Comparison of ENCODE assay signal across 11 cellular contexts in genomic region chr2:27353762-27354596, GRCh38. TPM values are rescaled to one million over a fixed set of nuclear protein-coding genes. Genes with fewer than 3 reads are reported as not detected.
A peak's percentile ranks its signal among the peaks of the same experiment; 100 is the strongest.
DNase-seq lines count a peak whose midpoint lies in the region; ATAC-seq, FAIRE-seq and TF ChIP-seq lines count a peak whose summit lies in the region.
"Had no signal": no experiment of that assay in that cellular context is flagged by ENCODE, and none has a peak within 500 bp of the region (broad histone marks: within the 10 kb centered on the region; RNA-seq: fewer than 3 reads in every experiment).

No MANE protein-coding gene starts in this region.

- H3K4me1 ChIP-seq in GM12878 (ENCODE audit: control insufficient read depth, insufficient read depth, low read length): no peaks in the 10 kb centered on the region; the same call in 1 of the 2 replicates

- peaks cover 49% of the 10 kb centered on the region for H3K4me1 Mint-ChIP-seq in neural crest cell

- H3K27me3 Mint-ChIP-seq in neural crest cell (ENCODE audit: low read depth): no peaks in the 10 kb centered on the region

- H4K20me1 ChIP-seq in GM12878 (ENCODE audit: control insufficient read depth, insufficient read depth): no peaks in the 10 kb centered on the region

- H3K4me3 Mint-ChIP-seq in neural crest cell: peak overlapping the region; percentile 87

- CTCF ChIA-PET in GM12878 (lab: Yijun Ruan, JAX): interaction anchor here (0.6 to 3.3 kb wide), 8 partner anchors 9 to 329 kb away, joined by 3 to 7 read pairs (median 6); no protein-coding TSS in a partner anchor

- POLR2A ChIA-PET in GM12878 (lab: Charles Lee): interaction anchor here (0.7 to 1.7 kb wide), 6 partner anchors 11 to 273 kb away, joined by 3 to 5 read pairs (median 4); partner anchors contain the start of genes EIF2B4 and SNX17

- peaks cover 2% of the 10 kb centered on the region for H3K9me3 Mint-ChIP-seq in neural crest cell

- H3K79me2 ChIP-seq in GM12878 (ENCODE audit: control insufficient read depth, insufficient read depth, low read length): peaks cover 72% of the 10 kb centered on the region

- TF ChIP-seq POLR2A in GM12878 (IDR thresholded peaks at IDR 0.05; ENCODE audit: low read depth, low read length): no peak

- no peak for TF ChIP-seq RAD21 in GM12878 (IDR thresholded peaks at IDR 0.05; ENCODE audit: insufficient read depth, low read depth, low read length)

- H3K27me3 ChIP-seq in GM12878 (replicated peaks in 1 of 2; ENCODE audit: control insufficient read depth in 2 of 2, insufficient read depth in 2 of 2, low read length in 1 of 2) (no peaks in the 10 kb centered on the region), dorsolateral prefrontal cortex (no peaks in the 10 kb centered on the region)

- H3K4me2 ChIP-seq in GM12878 (ENCODE audit: control insufficient read depth, insufficient read depth): peak overlapping the region; percentile 34; the same call in 1 of the 2 replicates

- in situ Hi-C loops in GM12878 (cut with MboI): no loop called here

- RAD21 ChIA-PET in GM12878 (lab: Charles Lee; ENCODE audit: unreplicated experiment): interaction anchor here (0.7 kb wide), 3 partner anchors 75 to 93 kb away, joined by 3 to 4 read pairs (median 3); partner anchors contain the start of gene NRBP1

- no TSS peak for BruUV-seq in GM12878 (replicated peaks; lab: Mats Ljungman, UMichigan)

- ATAC-seq in GM12878: no peak
- ATAC-seq in GM18909 (IDR thresholded peaks at IDR 0.05; ENCODE audit: poor library complexity, unreplicated experiment): no peak

- H3K9me3 ChIP-seq in GM12878 (replicated peaks; ENCODE audit: control insufficient read depth, insufficient read depth, low read length): no peaks in the 10 kb centered on the region

- peak; percentile 48 for DNase-seq in GF-D8 (lab: John Stamatoyannopoulos, UW)
- peak; percentile 38 for DNase-seq in M059J (ENCODE audit: low read depth)
- DNase-seq in GM12878 (ENCODE audit: low read depth, low spot score): no peak
- DNase-seq in neural crest cell (ENCODE audit: low read depth, low spot score): no peak
- no peak for DNase-seq in NCI-H446 treated with DMSO at 0.1 percent for 48 hours (lab: John Stamatoyannopoulos, UW)
- no peak for DNase-seq in caudate nucleus (lab: John Stamatoyannopoulos, UW)
- no peak for DNase-seq in dorsolateral prefrontal cortex
- DNase-seq: midbrain had no signal

- H3K4me3 ChIP-seq in GM12878 (no peak overlapping the region; the same call in 1 of the 2 replicates), dorsolateral prefrontal cortex (no peak overlapping the region)

- no peaks in the 10 kb centered on the region; a peak in 1 of 4 replicates for H3K36me3 ChIP-seq in GM12878 (ENCODE audit: control insufficient read depth in 2 of 2, insufficient read depth in 2 of 2, low read length in 1 of 2)

- no peak overlapping the region for H2AFZ ChIP-seq in GM12878 (ENCODE audit: control insufficient read depth, low read depth, low read length)

- intact Hi-C loops in GM12878 (cut with micrococcal nuclease; ENCODE audit: unreplicated experiment) (loop anchor here (10.0 kb wide), 1 partner anchor 139 kb away; the partner anchor contains the start of genes ATRAID, CAD and SLC5A6), dorsolateral prefrontal cortex (cut with DNase I) (loop anchor here in 1 of 2 donors (10.0 kb wide), 1 partner anchor 139 kb away; the partner anchor contains the start of genes ATRAID, CAD and SLC5A6)

- H3K9ac ChIP-seq in GM12878 (ENCODE audit: control insufficient read depth, insufficient read depth, low read length): no peak overlapping the region

- 92% methylated on average over 7 of the region's 7 CpGs for whole genome bisulfite sequencing in GM12878 (ENCODE audit: insufficient coverage, insufficient replicate concordance, low lambda C conversion rate, missing lambda C conversion rate)

- H3K27ac Mint-ChIP-seq in neural crest cell (ENCODE audit: unreplicated experiment): no peak overlapping the region

- peaks cover 11% of the 10 kb centered on the region for H3K36me3 Mint-ChIP-seq in neural crest cell (ENCODE audit: low read depth)

- H3K27ac ChIP-seq in GM12878 (ENCODE audit: control insufficient read depth, insufficient read depth): no peak overlapping the region
- H3K27ac ChIP-seq in caudate nucleus (ENCODE audit: low read depth, low read length): no peak overlapping the region
- H3K27ac ChIP-seq in dorsolateral prefrontal cortex: no peak overlapping the region

- SMC1A ChIA-PET in GM12878 (lab: Charles Lee; ENCODE audit: uncharacterized antibody, unreplicated experiment): interaction anchor here (0.7 to 2.6 kb wide), 4 partner anchors 11 to 18 kb away, joined by 3 to 9 read pairs (median 3); partner anchors contain the start of gene EIF2B4

- TF ChIP-seq EP300 in GM12878 (IDR thresholded peaks at IDR 0.05; ENCODE audit: borderline replicate concordance in 1 of 2, control insufficient read depth in 1 of 2, low read depth in 2 of 2, low read length in 2 of 2): no peak

- TF ChIP-seq CTCF in GM12878 (IDR thresholded peaks at IDR 0.05 in 2 of 3, conservative IDR thresholded peaks at IDR 0.05 in 1 of 3; ENCODE audit: control insufficient read depth in 2 of 3, extremely low read depth in 1 of 3, insufficient read depth in 1 of 3, low read depth in 3 of 3, low read length in 3 of 3): no peak
- TF ChIP-seq CTCF in neural crest cell (conservative IDR thresholded peaks at IDR 0.05): no peak
- no peak for TF ChIP-seq CTCF in dorsolateral prefrontal cortex (IDR thresholded peaks at IDR 0.05 in 54 of 56, conservative IDR thresholded peaks at IDR 0.05 in 2 of 56; ENCODE audit: low read depth in 1 of 56, partially characterized antibody in 56 of 56)

- no peak for FAIRE-seq in GM12878 (lab: Jason Lieb, UNC)
- FAIRE-seq: endometrium, GM12891 had no signal

RNA-seq across cellular contexts. Expression of gene GTF3C2, which starts 2.6 kb away (rescaled TPM):
- total RNA-seq in M059J (2014; rRNA removed; shearing (Covaris generic)): 32.3 and 34.0 TPM in 2 replicates
- total RNA-seq in GM12878 (2013; cell fraction: nucleolus; rRNA removed): 95.9 and 119 TPM in 2 replicates
- 75.7 and 79.5 TPM in 2 replicates for total RNA-seq in GM12878 (2014; rRNA removed)
- 62.4 and 65.4 TPM in 2 replicates for total RNA-seq in GM12878 (2014; rRNA removed; fragmentation: Illumina TruSeq; extraction: Trizol)
- total RNA-seq in GM12878 (2021): 91.7 and 95.2 TPM in 2 replicates
- 34.8 TPM for polyA plus RNA-seq in GM12878 (2011; ENCODE audit: low read depth)
- polyA plus RNA-seq in GM12878 (2011; rRNA removed): 86.0 and 105 TPM in 2 replicates
- polyA plus RNA-seq in GM12878 (2011; cell fraction: cytosol; rRNA removed): 81.6 and 97.8 TPM in 2 replicates
- 129 and 141 TPM in 2 replicates for polyA plus RNA-seq in GM12878 (2011; cell fraction: nucleus; rRNA removed)
- polyA plus RNA-seq in GM12878 (2012): 58.4 and 67.2 TPM in 2 replicates
- polyA plus RNA-seq in GM12878 (2014; fragmentation: Illumina TruSeq; extraction: Trizol): 80.9 and 85.8 TPM in 2 replicates
- polyA plus RNA-seq in GM12878 (2014; fragmentation: Nextera tagmentation; extraction: Ambion mirVana): 10 to 100 TPM; 45.9 to 59.0 TPM
- polyA plus RNA-seq in GM12878 (2014; rRNA removed): 64.3 and 69.3 TPM in 2 replicates
- 10 to 100 TPM; 84.9 to 98.7 TPM for polyA plus RNA-seq in GM12878 (2016; fragmentation: Nextera tagmentation; extraction: Ambion mirVana)
- polyA minus RNA-seq in GM12878 (2011; rRNA and poly(A)+ RNA removed): 69.6 and 92.2 TPM in 2 replicates
- polyA minus RNA-seq in GM12878 (2011; cell fraction: cytosol; rRNA and poly(A)+ RNA removed): 28.4 and 31.3 TPM in 2 replicates
- 38.9 and 52.0 TPM in 2 replicates for polyA minus RNA-seq in GM12878 (2011; cell fraction: nucleus; rRNA and poly(A)+ RNA removed)
- total RNA-seq in neural crest cell: 109 and 114 TPM in 2 replicates
- 10 to 100 TPM; 37.3 to 76.0 (median 50.6) TPM for total RNA-seq in dorsolateral prefrontal cortex

RNA-seq across cellular contexts. Expression of gene EIF2B4, which starts 16.2 kb away (rescaled TPM):
- 24.3 and 31.1 TPM in 2 replicates for total RNA-seq in M059J (2014; rRNA removed; shearing (Covaris generic))
- 30.4 and 30.8 TPM in 2 replicates for total RNA-seq in GM12878 (2013; cell fraction: nucleolus; rRNA removed)
- total RNA-seq in GM12878 (2014; rRNA removed): 23.3 and 24.4 TPM in 2 replicates
- 16.5 and 17.0 TPM in 2 replicates for total RNA-seq in GM12878 (2014; rRNA removed; fragmentation: Illumina TruSeq; extraction: Trizol)
- 27.6 and 28.4 TPM in 2 replicates for total RNA-seq in GM12878 (2021)
- 15.5 TPM for polyA plus RNA-seq in GM12878 (2011; ENCODE audit: low read depth)
- 20.9 and 30.4 TPM in 2 replicates for polyA plus RNA-seq in GM12878 (2011; rRNA removed)
- polyA plus RNA-seq in GM12878 (2011; cell fraction: cytosol; rRNA removed): 32.3 and 32.4 TPM in 2 replicates
- 58.7 and 63.5 TPM in 2 replicates for polyA plus RNA-seq in GM12878 (2011; cell fraction: nucleus; rRNA removed)
- 25.4 and 29.3 TPM in 2 replicates for polyA plus RNA-seq in GM12878 (2012)
- 16.0 and 27.2 TPM in 2 replicates for polyA plus RNA-seq in GM12878 (2014; fragmentation: Illumina TruSeq; extraction: Trizol)
- 10 to 100 TPM; 13.4 to 27.8 TPM for polyA plus RNA-seq in GM12878 (2014; fragmentation: Nextera tagmentation; extraction: Ambion mirVana)
- 23.0 and 30.9 TPM in 2 replicates for polyA plus RNA-seq in GM12878 (2014; rRNA removed)
- 10 to 100 TPM; 53.4 to 53.9 TPM for polyA plus RNA-seq in GM12878 (2016; fragmentation: Nextera tagmentation; extraction: Ambion mirVana)
- 37.3 and 45.9 TPM in 2 replicates for polyA minus RNA-seq in GM12878 (2011; rRNA and poly(A)+ RNA removed)
- 5.6 and 8.4 TPM in 2 replicates for polyA minus RNA-seq in GM12878 (2011; cell fraction: cytosol; rRNA and poly(A)+ RNA removed)
- polyA minus RNA-seq in GM12878 (2011; cell fraction: nucleus; rRNA and poly(A)+ RNA removed): 14.5 and 23.4 TPM in 2 replicates
- total RNA-seq in neural crest cell: 72.5 TPM in 2 replicates
- total RNA-seq in dorsolateral prefrontal cortex: 10 to 100 TPM; 24.0 to 55.0 (median 38.2) TPM

RNA-seq across cellular contexts. Expression of gene SNX17, which starts 16.4 kb away (rescaled TPM):
- total RNA-seq in M059J (2014; rRNA removed; shearing (Covaris generic)): 70.4 and 88.3 TPM in 2 replicates
- 88.2 and 96.9 TPM in 2 replicates for total RNA-seq in GM12878 (2013; cell fraction: nucleolus; rRNA removed)
- 113 and 114 TPM in 2 replicates for total RNA-seq in GM12878 (2014; rRNA removed)
- 56.0 and 58.4 TPM in 2 replicates for total RNA-seq in GM12878 (2014; rRNA removed; fragmentation: Illumina TruSeq; extraction: Trizol)
- 101 and 107 TPM in 2 replicates for total RNA-seq in GM12878 (2021)
- 42.8 TPM for polyA plus RNA-seq in GM12878 (2011; ENCODE audit: low read depth)
- polyA plus RNA-seq in GM12878 (2011; rRNA removed): 61.5 and 72.9 TPM in 2 replicates
- polyA plus RNA-seq in GM12878 (2011; cell fraction: cytosol; rRNA removed): 103 and 110 TPM in 2 replicates
- 129 and 141 TPM in 2 replicates for polyA plus RNA-seq in GM12878 (2011; cell fraction: nucleus; rRNA removed)
- polyA plus RNA-seq in GM12878 (2012): 71.3 and 75.3 TPM in 2 replicates
- polyA plus RNA-seq in GM12878 (2014; fragmentation: Illumina TruSeq; extraction: Trizol): 52.5 and 62.1 TPM in 2 replicates
- polyA plus RNA-seq in GM12878 (2014; fragmentation: Nextera tagmentation; extraction: Ambion mirVana): 10 to 100 TPM in 1 of 2 experiments, 1 to 10 TPM in 1; 6.5 to 18.9 TPM
- 95.9 and 96.3 TPM in 2 replicates for polyA plus RNA-seq in GM12878 (2014; rRNA removed)
- 100 to 1,000 TPM; 114 to 116 TPM for polyA plus RNA-seq in GM12878 (2016; fragmentation: Nextera tagmentation; extraction: Ambion mirVana)
- polyA minus RNA-seq in GM12878 (2011; rRNA and poly(A)+ RNA removed): 78.3 and 96.7 TPM in 2 replicates
- 31.0 and 31.9 TPM in 2 replicates for polyA minus RNA-seq in GM12878 (2011; cell fraction: cytosol; rRNA and poly(A)+ RNA removed)
- 57.7 and 94.0 TPM in 2 replicates for polyA minus RNA-seq in GM12878 (2011; cell fraction: nucleus; rRNA and poly(A)+ RNA removed)
- 104 and 109 TPM in 2 replicates for total RNA-seq in neural crest cell
- 100 to 1,000 TPM in 9 of 120 experiments, 10 to 100 TPM in 111; 62.9 to 106 (median 87.8) TPM for total RNA-seq in dorsolateral prefrontal cortex

RNA-seq across cellular contexts. Expression of gene ZNF513, which starts 26.6 kb away (rescaled TPM):
- 3.6 and 7.6 TPM in 2 replicates for total RNA-seq in M059J (2014; rRNA removed; shearing (Covaris generic))
- 6.1 and 8.9 TPM in 2 replicates for total RNA-seq in GM12878 (2013; cell fraction: nucleolus; rRNA removed)
- total RNA-seq in GM12878 (2014; rRNA removed) (8.3 and 9.3 TPM in 2 replicates), GM12878 (2014; rRNA removed; fragmentation: Illumina TruSeq; extraction: Trizol) (6.4 and 7.8 TPM in 2 replicates), GM12878 (2021) (12.6 and 13.3 TPM in 2 replicates), neural crest cell (26.5 and 27.9 TPM in 2 replicates), dorsolateral prefrontal cortex (10 to 100 TPM; 13.9 to 41.1 (median 20.6) TPM)
- polyA plus RNA-seq in GM12878 (2011; ENCODE audit: low read depth): 4.1 TPM
- polyA plus RNA-seq in GM12878 (2011; rRNA removed) (3.8 and 6.8 TPM in 2 replicates), GM12878 (2014; fragmentation: Illumina TruSeq; extraction: Trizol) (1.3 and 4.3 TPM in 2 replicates), GM12878 (2014; fragmentation: Nextera tagmentation; extraction: Ambion mirVana) (under 1 TPM; 0.06 to 0.18 TPM), GM12878 (2014; rRNA removed) (16.4 and 17.0 TPM in 2 replicates), GM12878 (2016; fragmentation: Nextera tagmentation; extraction: Ambion mirVana) (1 to 10 TPM; 3.5 TPM)
- 10.8 and 19.0 TPM in 2 replicates for polyA plus RNA-seq in GM12878 (2011; cell fraction: cytosol; rRNA removed)
- 36.5 and 39.8 TPM in 2 replicates for polyA plus RNA-seq in GM12878 (2011; cell fraction: nucleus; rRNA removed)
- 8.3 and 11.2 TPM in 2 replicates for polyA plus RNA-seq in GM12878 (2012)
- polyA minus RNA-seq in GM12878 (2011; rRNA and poly(A)+ RNA removed): 3.1 and 6.0 TPM in 2 replicates
- polyA minus RNA-seq in GM12878 (2011; cell fraction: cytosol; rRNA and poly(A)+ RNA removed): 2.2 and 2.5 TPM in 2 replicates
- 4.7 and 9.3 TPM in 2 replicates for polyA minus RNA-seq in GM12878 (2011; cell fraction: nucleus; rRNA and poly(A)+ RNA removed)

RNA-seq across cellular contexts. Expression of gene MPV17, which starts 31.1 kb away (rescaled TPM):
- 92.5 and 95.2 TPM in 2 replicates for total RNA-seq in M059J (2014; rRNA removed; shearing (Covaris generic))
- 247 and 260 TPM in 2 replicates for total RNA-seq in GM12878 (2013; cell fraction: nucleolus; rRNA removed)
- total RNA-seq in GM12878 (2014; rRNA removed) (95.3 and 98.9 TPM in 2 replicates), GM12878 (2014; rRNA removed; fragmentation: Illumina TruSeq; extraction: Trizol) (73.0 and 75.3 TPM in 2 replicates), GM12878 (2021) (63.3 and 63.4 TPM in 2 replicates), neural crest cell (84.5 and 90.7 TPM in 2 replicates), dorsolateral prefrontal cortex (100 to 1,000 TPM in 76 of 120 experiments, 10 to 100 TPM in 44; 78.1 to 133 (median 103) TPM)
- 77.6 TPM for polyA plus RNA-seq in GM12878 (2011; ENCODE audit: low read depth)
- polyA plus RNA-seq in GM12878 (2011; rRNA removed) (103 and 126 TPM in 2 replicates), GM12878 (2014; fragmentation: Illumina TruSeq; extraction: Trizol) (116 and 123 TPM in 2 replicates), GM12878 (2014; fragmentation: Nextera tagmentation; extraction: Ambion mirVana) (10 to 100 TPM; 67.6 to 69.8 TPM), GM12878 (2014; rRNA removed) (77.3 and 82.7 TPM in 2 replicates), GM12878 (2016; fragmentation: Nextera tagmentation; extraction: Ambion mirVana) (100 to 1,000 TPM; 116 to 143 TPM)
- 138 and 196 TPM in 2 replicates for polyA plus RNA-seq in GM12878 (2011; cell fraction: cytosol; rRNA removed)
- 165 and 207 TPM in 2 replicates for polyA plus RNA-seq in GM12878 (2011; cell fraction: nucleus; rRNA removed)
- polyA plus RNA-seq in GM12878 (2012): 96.3 and 105 TPM in 2 replicates
- polyA minus RNA-seq in GM12878 (2011; rRNA and poly(A)+ RNA removed): 121 and 122 TPM in 2 replicates
- 24.7 and 44.6 TPM in 2 replicates for polyA minus RNA-seq in GM12878 (2011; cell fraction: cytosol; rRNA and poly(A)+ RNA removed)
- 45.1 and 67.0 TPM in 2 replicates for polyA minus RNA-seq in GM12878 (2011; cell fraction: nucleus; rRNA and poly(A)+ RNA removed)

Comparison
In these comparisons a context has a peak if more than half of its experiments do, and no peak if none do; other contexts are left out.
1. DNase-seq: peak in GF-D8 (single experiment) and M059J (single experiment); none in GM12878 (single experiment), neural crest cell (single experiment), NCI-H446 treated with DMSO at 0.1 percent for 48 hours (single experiment), caudate nucleus (0 of 61) and dorsolateral prefrontal cortex (0 of 10).